ENCODE assay signal across 1 cellular context in genomic region chr17:68011199-68011665, GRCh38.
TF ChIP-seq lines count a peak whose summit lies in the region.

No MANE protein-coding gene starts in this region.

TF ChIP-seq in GM23338, 12 proteins besides CTCF, POLR2A, EP300 and RAD21 (continued from another document):
- no peak for TF ChIP-seq ETS1 (IDR thresholded peaks at IDR 0.05)
- TF ChIP-seq REST (IDR thresholded peaks at IDR 0.05; ENCODE audit: unreplicated experiment) = no peak
- TF ChIP-seq EZH2phosphoT487 (IDR thresholded peaks at IDR 0.05; ENCODE audit: unreplicated experiment) = no peak
- no peak for TF ChIP-seq NANOG (IDR thresholded peaks at IDR 0.05; ENCODE audit: borderline replicate concordance)
- TF ChIP-seq POLR2AphosphoS5 (IDR thresholded peaks at IDR 0.05; ENCODE audit: low read depth) = no peak
